Comparison of ENCODE assay signal across 4 cellular contexts in genomic region chrY:17881697-17882096, GRCh38. TPM values are rescaled to one million over a fixed set of nuclear protein-coding genes. Genes with fewer than 3 reads are reported as not detected.
"Had no signal": no experiment of that assay in that cellular context is flagged by ENCODE, and none has a peak within 500 bp of the region (broad histone marks: within the 10 kb centered on the region; RNA-seq: fewer than 3 reads in every experiment).

No MANE protein-coding gene starts in this region.

RNA-seq across cellular contexts. Expression of gene CDY2B, which starts 1.7 kb away (rescaled TPM):
- total RNA-seq: LHCN-M2, M059J, MCF 10A, NCI-H460 had no signal
